ENCODE assay signal across 9 cellular contexts in genomic region chr2:202965810-202966454, GRCh38. TPM values are rescaled to one million over a fixed set of nuclear protein-coding genes. Genes with fewer than 3 reads are reported as not detected.
DNase-seq lines count a peak whose midpoint lies in the region; ATAC-seq and TF ChIP-seq lines count a peak whose summit lies in the region.
"Had no signal": no experiment of that assay in that cellular context is flagged by ENCODE, and none has a peak within 500 bp of the region (broad histone marks: within the 10 kb centered on the region; RNA-seq: fewer than 3 reads in every experiment).

No MANE protein-coding gene starts in this region.

- no peaks in the 10 kb centered on the region for H3K4me1 Mint-ChIP-seq in type B pancreatic cell (ENCODE audit: unreplicated experiment)

- ATAC-seq in HG02588 (IDR thresholded peaks at IDR 0.05; ENCODE audit: unreplicated experiment) (peak; percentile 84), HG03521 (IDR thresholded peaks at IDR 0.05; ENCODE audit: unreplicated experiment) (no peak)

- peak overlapping the region; percentile 67 for H3K27ac Mint-ChIP-seq in type B pancreatic cell

- H3K4me3 Mint-ChIP-seq in type B pancreatic cell = no peak overlapping the region

- no peak for TF ChIP-seq CTCF in fibroblast of pulmonary artery (IDR thresholded peaks at IDR 0.05; ENCODE audit: low read length, missing control alignments)
- no peak for TF ChIP-seq CTCF in type B pancreatic cell (conservative IDR thresholded peaks at IDR 0.05)

- DNase-seq in NOMO-1 (lab: John Stamatoyannopoulos, UW; ENCODE audit: unreplicated experiment in 2 of 2) = peak; percentile 1 to 20
- DNase-seq in NOMO-1 treated with dmso at 0.1 percent for 144 hours (lab: John Stamatoyannopoulos, UW; ENCODE audit: unreplicated experiment) = no peak
- DNase-seq in OCI-M1 (lab: John Stamatoyannopoulos, UW) = peak; percentile 96
- peak; percentile 84 for DNase-seq in fibroblast of pulmonary artery (ENCODE audit: low read depth)
- DNase-seq in type B pancreatic cell (ENCODE audit: extremely low spot score, unreplicated experiment) = no peak
- no peak for DNase-seq in COLO668 (lab: John Stamatoyannopoulos, UW; ENCODE audit: unreplicated experiment)

- H3K4me3 ChIP-seq in fibroblast of pulmonary artery (replicated peaks; ENCODE audit: low read depth, low read length) = no peak overlapping the region
- H3K4me3 ChIP-seq: BLaER1 had no signal

- no peaks in the 10 kb centered on the region for H3K27me3 Mint-ChIP-seq in type B pancreatic cell

- no peaks in the 10 kb centered on the region for H3K36me3 Mint-ChIP-seq in type B pancreatic cell

- H3K9me3 Mint-ChIP-seq in type B pancreatic cell = no peaks in the 10 kb centered on the region

RNA-seq across cellular contexts. Expression of gene NBEAL1, which starts 48.7 kb away (rescaled TPM):
- 28.5 and 41.2 TPM in 2 replicates for total RNA-seq in type B pancreatic cell (ENCODE audit: low replicate concordance)

RNA-seq across cellular contexts. Expression of gene CARF, which starts 53.9 kb away (rescaled TPM):
- total RNA-seq in type B pancreatic cell (ENCODE audit: low replicate concordance) = 6.7 and 11.0 TPM in 2 replicates

RNA-seq across cellular contexts. Expression of gene WDR12, which starts 54.5 kb away (rescaled TPM):
- total RNA-seq in type B pancreatic cell (ENCODE audit: low replicate concordance) = 69.4 and 74.0 TPM in 2 replicates

Comparison
In these comparisons a context has a peak if more than half of its experiments do, and no peak if none do; other contexts are left out.
1. DNase-seq: peak in NOMO-1 (2 of 2), OCI-M1 (single experiment) and fibroblast of pulmonary artery (single experiment); none in NOMO-1 treated with dmso at 0.1 percent for 144 hours (single experiment), type B pancreatic cell (single experiment) and COLO668 (single experiment).